Comparison of ENCODE assay signal across 30 cellular contexts in genomic region chr2:47595690-47596089, GRCh38.
"Had no signal": no experiment of that assay in that cellular context is flagged by ENCODE, and none has a peak within 500 bp of the region (broad histone marks: within the 10 kb centered on the region; RNA-seq: fewer than 3 reads in every experiment).

No MANE protein-coding gene starts in this region.

- ATAC-seq: activated CD8-positive, alpha-beta T cell treated with anti-CD3 and anti-CD28 coated beads for 36 hours; activated T-cell treated with anti-CD3 and anti-CD28 coated beads, Interleukin-2, amount 50 U/mL, for 72 hours had no signal

- H3K4me3 ChIP-seq: adrenal gland had no signal

- H3K4me3 Mint-ChIP-seq: activated CD4-positive, alpha-beta T cell treated with anti-CD3 and anti-CD28 coated beads, Interleukin-2, amount 10 ng/mL, durations not matched to agents 24 days and 14 days; activated CD8-positive, alpha-beta T cell treated with anti-CD3 and anti-CD28 coated beads for 36 hours; activated naive CD4-positive, alpha-beta T cell treated with anti-CD3 and anti-CD28 coated beads, Interleukin-2, amount 50 U/mL, for 24 hours; activated naive CD8-positive, alpha-beta T cell treated with anti-CD3 and anti-CD28 coated beads, Interleukin-2, amount 10 ng/mL, durations not matched to agents 7 days and 5 days; activated T-cell treated with anti-CD3 and anti-CD28 coated beads, Interleukin-2, amount 50 U/mL, for 72 hours; brain had no signal

- H3K27me3 ChIP-seq: adrenal gland had no signal

- H3K27ac ChIP-seq: adrenal gland, WERI-Rb-1 had no signal

- H3K9me3 ChIP-seq: adrenal gland had no signal

- H3K4me1 ChIP-seq: adrenal gland had no signal

- H3K9me3 Mint-ChIP-seq: activated CD4-positive, alpha-beta T cell treated with anti-CD3 and anti-CD28 coated beads, Interleukin-2, amount 10 ng/mL, durations not matched to agents 24 days and 14 days; activated CD8-positive, alpha-beta T cell treated with anti-CD3 and anti-CD28 coated beads for 36 hours had no signal

- H3K27me3 Mint-ChIP-seq: activated CD4-positive, alpha-beta T cell treated with anti-CD3 and anti-CD28 coated beads, Interleukin-2, amount 10 ng/mL, durations not matched to agents 24 days and 14 days; activated CD8-positive, alpha-beta T cell treated with anti-CD3 and anti-CD28 coated beads for 36 hours; activated naive CD4-positive, alpha-beta T cell treated with anti-CD3 and anti-CD28 coated beads, Interleukin-2, amount 50 U/mL, for 24 hours had no signal

- H3K36me3 Mint-ChIP-seq: activated naive CD4-positive, alpha-beta T cell treated with anti-CD3 and anti-CD28 coated beads, Interleukin-2, amount 50 U/mL, for 24 hours; activated naive CD8-positive, alpha-beta T cell treated with anti-CD3 and anti-CD28 coated beads, Interleukin-2, amount 10 ng/mL, durations not matched to agents 7 days and 5 days; brain had no signal

- H3K36me3 ChIP-seq: adrenal gland, WERI-Rb-1 had no signal

- H3K4me1 Mint-ChIP-seq: activated CD4-positive, alpha-beta T cell treated with anti-CD3 and anti-CD28 coated beads, Interleukin-2, amount 10 ng/mL, durations not matched to agents 24 days and 14 days; activated naive CD4-positive, alpha-beta T cell treated with anti-CD3 and anti-CD28 coated beads, Interleukin-2, amount 50 U/mL, for 24 hours; activated naive CD8-positive, alpha-beta T cell treated with anti-CD3 and anti-CD28 coated beads, Interleukin-2, amount 10 ng/mL, durations not matched to agents 7 days and 5 days had no signal

- DNase-seq: activated CD4-positive, alpha-beta T cell treated with anti-CD3 and anti-CD28 coated beads, Interleukin-2, amount 10 ng/mL, durations not matched to agents 24 days and 14 days; activated CD4-positive, alpha-beta T cell treated with anti-CD3 and anti-CD28 coated beads, Interleukin-2, amount 50 U/mL, for 4 hours; activated CD8-positive, alpha-beta T cell treated with anti-CD3 and anti-CD28 coated beads for 36 hours; activated gamma-delta T cell; activated naive CD4-positive, alpha-beta T cell treated with Interleukin-2 at 50 U/mL for 16 hours; activated naive CD8-positive, alpha-beta T cell treated with anti-CD3 and anti-CD28 coated beads, Interleukin-2, amount 10 ng/mL, durations not matched to agents 7 days and 5 days; activated T-cell treated with anti-CD3 and anti-CD28 coated beads, Interleukin-2, amount 50 U/mL, for 1 hour; activated T-cell treated with anti-CD3 and anti-CD28 coated beads, Interleukin-2, amount 50 U/mL, for 72 hours; adrenal gland; central memory CD4-positive, alpha-beta T cell; Kasumi-1; MM.1S; MV-4-11; NCI-H1092; NCI-H1436 treated with DMSO at 0.1 percent for 48 hours; NCI-H1694 treated with DMSO at 0.1 percent for 48 hours; NCI-H2029; NCI-H510A; NCI-H526; NCI-H748 treated with DMSO at 0.1 percent for 48 hours; OCI-M1; Right ventricle myocardium superior; SW 1271; T-helper 1 cell; T-helper 2 cell; T-helper 9 cell; WERI-Rb-1 had no signal

- H3K27ac Mint-ChIP-seq: activated CD4-positive, alpha-beta T cell treated with anti-CD3 and anti-CD28 coated beads, Interleukin-2, amount 10 ng/mL, durations not matched to agents 24 days and 14 days; activated CD8-positive, alpha-beta T cell treated with anti-CD3 and anti-CD28 coated beads for 36 hours; activated naive CD4-positive, alpha-beta T cell treated with anti-CD3 and anti-CD28 coated beads, Interleukin-2, amount 50 U/mL, for 24 hours; activated naive CD8-positive, alpha-beta T cell treated with anti-CD3 and anti-CD28 coated beads, Interleukin-2, amount 10 ng/mL, durations not matched to agents 7 days and 5 days; activated T-cell treated with anti-CD3 and anti-CD28 coated beads, Interleukin-2, amount 50 U/mL, for 72 hours; activated T-helper 2 cell treated with anti-CD3 and anti-CD28 coated beads, Interferon-gamma antibody, Interleukin-2, Interleukin-4, amounts not matched to agents 10 μg/mL and 5 μg/mL and 100 μg/mL, durations not matched to agents 14 hours and 24 hours and 36 hours; brain had no signal
